8 cellular contexts compared by ENCODE assay signal in genomic region chr19:58380037-58380735, GRCh38. TPM values are rescaled to one million over a fixed set of nuclear protein-coding genes. Genes with fewer than 3 reads are reported as not detected.
DNase-seq lines count a peak whose midpoint lies in the region; ATAC-seq, FAIRE-seq and TF ChIP-seq lines count a peak whose summit lies in the region.

No MANE protein-coding gene starts in this region.

- TF ChIP-seq POLR2A in K562 (conservative IDR thresholded peaks at IDR 0.05) (no peak), erythroblast (IDR thresholded peaks at IDR 0.05; ENCODE audit: low read length) (no peak)

- TF ChIP-seq EP300 in K562 (IDR thresholded peaks at IDR 0.05; ENCODE audit: low read length) = no peak

- TF ChIP-seq RAD21 in K562 (CRISPR knock-in tag; conservative IDR thresholded peaks at IDR 0.05 in 1 of 2, IDR thresholded peaks at IDR 0.05 in 1 of 2) = peak in 1 of 2 experiments; percentile 23; a peak in 1 of 4 replicates

- H2AFZ ChIP-seq in K562 (ENCODE audit: low read depth, low read length) = peak overlapping the region; percentile 88

- H3K27me3 ChIP-seq in K562 (ENCODE audit: control insufficient read depth in 2 of 2, insufficient read depth in 2 of 2, low read length in 2 of 2) = no peaks in the 10 kb centered on the region

- POLR2A ChIA-PET in K562 (lab: Yijun Ruan, JAX) = interaction anchor here (0.6 to 1.8 kb wide), 4 partner anchors 16 to 131 kb away, joined by 3 to 13 read pairs (median 5); partner anchors contain the start of gene ZNF497

- intact Hi-C loops in K562 (cut with micrococcal nuclease) = loop anchor here (2.0 kb wide), 1 partner anchor 17 kb away; the partner anchor contains the start of gene ZNF497

- H3K4me3 ChIP-seq in AG09309 (ENCODE audit: control insufficient read depth, low read depth, low read length) (peak overlapping the region; percentile 59), K562 (peak overlapping the region; percentile 61), urinary bladder (ENCODE audit: low read depth, low read length) (peak overlapping the region; percentile 67)

- H3K27ac ChIP-seq in K562 (ENCODE audit: extremely low read depth, low read depth, low read length) = peak overlapping the region; percentile 88
- H3K27ac ChIP-seq in urinary bladder (ENCODE audit: low read depth) = peak overlapping the region; percentile 70

- peak overlapping the region; percentile 96 for H3K4me3 Mint-ChIP-seq in HFFc6

- H3K9me1 ChIP-seq in K562 (ENCODE audit: control insufficient read depth, insufficient read depth, low read length) = no peaks in the 10 kb centered on the region

- in situ Hi-C loops in K562 (cut with MboI) = no loop called here

- H3K79me2 ChIP-seq in K562 (ENCODE audit: control insufficient read depth, insufficient read depth, low read length) = peaks cover 16% of the 10 kb centered on the region; the same call in 2 of the 3 replicates

- peak overlapping the region; percentile 99 for H3K4me2 ChIP-seq in K562 (ENCODE audit: insufficient read depth, low read length)

- TF ChIP-seq CTCF in AG09309 (IDR thresholded peaks at IDR 0.05; ENCODE audit: control insufficient read depth, insufficient read depth, low read depth, low read length, missing control alignments) (no peak), HFFc6 (IDR thresholded peaks at IDR 0.05) (no peak), K562 (IDR thresholded peaks at IDR 0.05 in 2 of 3, conservative IDR thresholded peaks at IDR 0.05 in 1 of 3; ENCODE audit: insufficient read depth in 2 of 3, low read depth in 1 of 3, low read length in 3 of 3) (0 out of 6 replicates have a peak, but pooled peaks of 2 of the 3 experiments have one; percentile 7)

- H3K36me3 Mint-ChIP-seq in HFFc6 (ENCODE audit: low read depth) = no peaks in the 10 kb centered on the region

- H3K4me1 ChIP-seq in K562 (replicated peaks in 1 of 2; ENCODE audit: control insufficient read depth in 2 of 2, insufficient read depth in 2 of 2, low read length in 2 of 2) (peaks cover 13 to 40% of the 10 kb centered on the region in 2 experiments; a peak in 4 of 5 replicates), urinary bladder (ENCODE audit: insufficient read depth) (no peaks in the 10 kb centered on the region)

- H3K36me3 ChIP-seq in K562 (ENCODE audit: control insufficient read depth, insufficient read depth, low read length) = no peaks in the 10 kb centered on the region
- H3K36me3 ChIP-seq in urinary bladder (ENCODE audit: insufficient read depth) = no peaks in the 10 kb centered on the region

- ATAC-seq in K562 = peak; percentile 5

- peak overlapping the region; percentile 92 for H3K27ac Mint-ChIP-seq in HFFc6

- no peak for DNase-seq in AG09309 (ENCODE audit: low read depth)
- no peak for DNase-seq in HFFc6
- peak in 1 of 4 experiments; percentile 16 for DNase-seq in K562 (ENCODE audit: extremely low read depth in 1 of 4, low spot score in 3 of 4)
- DNase-seq in medulla oblongata (ENCODE audit: extremely low spot score) = peak; percentile 27
- no peak for DNase-seq in inferior parietal cortex (ENCODE audit: extremely low spot score)
- no peak for DNase-seq in erythroblast (lab: John Stamatoyannopoulos, UW)
- DNase-seq in activated CD4-positive, CD25-positive, alpha-beta regulatory T cell treated with anti-CD3 and anti-CD28 coated beads, Interleukin-2, amount 50 U/mL, for 72 hours = no peak

- H3K9ac ChIP-seq in K562 (ENCODE audit: insufficient read depth in 1 of 2, low read depth in 2 of 2, low read length in 2 of 2) = peak overlapping the region; percentile 77 to 93

- H3K27me3 Mint-ChIP-seq in HFFc6 (ENCODE audit: insufficient read depth) = no peaks in the 10 kb centered on the region; the same call in 1 of the 2 replicates

- H3K4me1 Mint-ChIP-seq in HFFc6 (ENCODE audit: low read depth) = peaks cover 19% of the 10 kb centered on the region

- CTCF ChIA-PET in K562 (lab: Yijun Ruan, JAX; ENCODE audit: low intra/inter-chr PET ratio) = no interaction called here

- no peaks in the 10 kb centered on the region for H3K9me3 ChIP-seq in K562 (replicated peaks; ENCODE audit: control insufficient read depth, insufficient read depth, low read depth, low read length)

- H4K20me1 ChIP-seq in K562 (replicated peaks; ENCODE audit: control insufficient read depth, insufficient read depth, low read length) = no peaks in the 10 kb centered on the region

- peak; percentile 75 for FAIRE-seq in K562 (lab: Jason Lieb, UNC)

- WGBS in K562 (ENCODE audit: insufficient coverage, low coverage, missing lambda C conversion rate) = 2% methylated on average over 19 of the region's 30 CpGs
- WGBS in urinary bladder = 5% methylated on average over 30 of the region's 30 CpGs

- BruUV-seq in K562 (replicated peaks; lab: Mats Ljungman, UMichigan) = TSS peak; percentile 52

- no peaks in the 10 kb centered on the region for H3K9me3 Mint-ChIP-seq in HFFc6

RNA-seq across cellular contexts. Expression of gene ZNF837, which starts 0.6 kb away (rescaled TPM):
- total RNA-seq in HFFc6 (2021; fragmentation: NEBNext Ultra II Directional; extraction: Animal tissue kit (Norgen Biotek cat#: 25700)) = 1 to 10 TPM in 2 of 6 experiments, under 1 TPM in 4; 0.63 to 1.3 (median 0.75) TPM
- total RNA-seq in K562 (2011; cell fraction: chromatin; rRNA removed; ENCODE audit: low replicate concordance) = 1.00 TPM in 1 of 2 replicates, not detected in the other
- total RNA-seq in K562 (2011; cell fraction: nucleolus; rRNA removed) = 0.83 and 1.1 TPM in 2 replicates
- 0.31 and 0.37 TPM in 2 replicates for total RNA-seq in K562 (2011; cell fraction: nucleoplasm; rRNA removed)
- total RNA-seq in K562 (2014; rRNA removed) (1.8 and 2.1 TPM in 2 replicates), K562 (2014; rRNA removed; fragmentation: Illumina TruSeq; extraction: Trizol) (not detected in 2 replicates), K562 (2015; rRNA removed; fragmentation: Illumina TruSeq; extraction: Trizol) (0.11 TPM in 2 replicates), K562 (2021) (0.54 and 1.2 TPM in 2 replicates), urinary bladder (1.5 TPM)
- polyA plus RNA-seq in K562 (2011; rRNA removed) (0.21 and 0.28 TPM in 2 replicates), K562 (2014; fragmentation: Illumina TruSeq; extraction: Trizol) (0.10 TPM in 1 of 2 replicates, not detected in the other), K562 (2014; fragmentation: Nextera tagmentation; extraction: Ambion mirVana) (not detected), K562 (2014; rRNA removed) (0.57 and 0.73 TPM in 2 replicates), urinary bladder (1.6 TPM)
- polyA plus RNA-seq in K562 (2011; cell fraction: cytosol; rRNA removed) = 0.55 and 3.2 TPM in 2 replicates
- 0.62 and 1.3 TPM in 2 replicates for polyA plus RNA-seq in K562 (2011; cell fraction: nucleus; rRNA removed)
- 0.43 and 1.1 TPM in 2 replicates for polyA plus RNA-seq in K562 (2012)
- polyA minus RNA-seq in K562 (2011; rRNA and poly(A)+ RNA removed) = not detected in 2 replicates
- polyA minus RNA-seq in K562 (2011; cell fraction: cytosol; rRNA and poly(A)+ RNA removed) = 0.67 and 1.1 TPM in 2 replicates
- 0.44 and 0.54 TPM in 2 replicates for polyA minus RNA-seq in K562 (2011; cell fraction: nucleus; rRNA and poly(A)+ RNA removed)

RNA-seq across cellular contexts. Expression of gene RPS5, which starts 6.9 kb away (rescaled TPM):
- 1,000 to 10,000 TPM in 4 of 6 experiments, 100 to 1,000 TPM in 2; 958 to 1,072 (median 1,017) TPM for total RNA-seq in HFFc6 (2021; fragmentation: NEBNext Ultra II Directional; extraction: Animal tissue kit (Norgen Biotek cat#: 25700))
- 345 and 934 TPM in 2 replicates for total RNA-seq in K562 (2011; cell fraction: chromatin; rRNA removed; ENCODE audit: low replicate concordance)
- total RNA-seq in K562 (2011; cell fraction: nucleolus; rRNA removed) = 1,499 and 1,711 TPM in 2 replicates
- 1,436 and 2,256 TPM in 2 replicates for total RNA-seq in K562 (2011; cell fraction: nucleoplasm; rRNA removed)
- 3,570 and 3,842 TPM in 2 replicates for total RNA-seq in K562 (2014; rRNA removed)
- 800 and 1,228 TPM in 2 replicates for total RNA-seq in K562 (2014; rRNA removed; fragmentation: Illumina TruSeq; extraction: Trizol)
- total RNA-seq in K562 (2015; rRNA removed; fragmentation: Illumina TruSeq; extraction: Trizol) = 1,556 and 1,583 TPM in 2 replicates
- 2,248 and 2,336 TPM in 2 replicates for total RNA-seq in K562 (2021)
- 3,238 and 3,879 TPM in 2 replicates for polyA plus RNA-seq in K562 (2011; rRNA removed)
- polyA plus RNA-seq in K562 (2011; cell fraction: cytosol; rRNA removed) = 6,312 and 9,379 TPM in 2 replicates
- polyA plus RNA-seq in K562 (2011; cell fraction: nucleus; rRNA removed) = 1,727 and 2,219 TPM in 2 replicates
- polyA plus RNA-seq in K562 (2012) = 2,682 and 3,255 TPM in 2 replicates
- polyA plus RNA-seq in K562 (2014; fragmentation: Illumina TruSeq; extraction: Trizol) = 1,865 and 2,679 TPM in 2 replicates
- 1,000 to 10,000 TPM; 2,484 to 2,751 TPM for polyA plus RNA-seq in K562 (2014; fragmentation: Nextera tagmentation; extraction: Ambion mirVana)
- polyA plus RNA-seq in K562 (2014; rRNA removed) = 3,494 and 3,885 TPM in 2 replicates
- 2,086 and 2,630 TPM in 2 replicates for polyA minus RNA-seq in K562 (2011; rRNA and poly(A)+ RNA removed)
- polyA minus RNA-seq in K562 (2011; cell fraction: cytosol; rRNA and poly(A)+ RNA removed) = 1,081 and 1,118 TPM in 2 replicates
- polyA minus RNA-seq in K562 (2011; cell fraction: nucleus; rRNA and poly(A)+ RNA removed) = 377 and 605 TPM in 2 replicates
- total RNA-seq in urinary bladder = 1,214 TPM
- polyA plus RNA-seq in urinary bladder = 1,879 TPM

RNA-seq across cellular contexts. Expression of gene RNF225, which starts 15.3 kb away (rescaled TPM):
- total RNA-seq in HFFc6 (2021; fragmentation: NEBNext Ultra II Directional; extraction: Animal tissue kit (Norgen Biotek cat#: 25700)) = under 1 TPM in 2 of 6 experiments, not detected in 4; 0.26 to 0.39 TPM
- total RNA-seq in K562 (2011; cell fraction: chromatin; rRNA removed; ENCODE audit: low replicate concordance) = 0.46 and 1.3 TPM in 2 replicates
- 3.0 and 3.7 TPM in 2 replicates for total RNA-seq in K562 (2011; cell fraction: nucleolus; rRNA removed)
- total RNA-seq in K562 (2011; cell fraction: nucleoplasm; rRNA removed) = 1.4 TPM in 1 of 2 replicates, not detected in the other
- total RNA-seq in K562 (2014; rRNA removed) (0.37 TPM in 1 of 2 replicates, not detected in the other), K562 (2014; rRNA removed; fragmentation: Illumina TruSeq; extraction: Trizol) (not detected in 2 replicates), K562 (2015; rRNA removed; fragmentation: Illumina TruSeq; extraction: Trizol) (not detected in 2 replicates), K562 (2021) (0.31 and 0.33 TPM in 2 replicates), urinary bladder (not detected)
- polyA plus RNA-seq in K562 (2011; rRNA removed) (not detected in 2 replicates), K562 (2014; fragmentation: Illumina TruSeq; extraction: Trizol) (not detected in 2 replicates), K562 (2014; fragmentation: Nextera tagmentation; extraction: Ambion mirVana) (not detected), K562 (2014; rRNA removed) (not detected in 2 replicates), urinary bladder (0.11 TPM)
- polyA plus RNA-seq in K562 (2011; cell fraction: cytosol; rRNA removed) = not detected in 2 replicates
- polyA plus RNA-seq in K562 (2011; cell fraction: nucleus; rRNA removed) = 0.11 and 0.23 TPM in 2 replicates
- not detected in 2 replicates for polyA plus RNA-seq in K562 (2012)
- polyA minus RNA-seq in K562 (2011; rRNA and poly(A)+ RNA removed) = not detected in 2 replicates
- not detected in 2 replicates for polyA minus RNA-seq in K562 (2011; cell fraction: cytosol; rRNA and poly(A)+ RNA removed)
- polyA minus RNA-seq in K562 (2011; cell fraction: nucleus; rRNA and poly(A)+ RNA removed) = 1.3 and 1.6 TPM in 2 replicates

RNA-seq across cellular contexts. Expression of gene ZNF497, which starts 17.6 kb away (rescaled TPM):
- total RNA-seq in HFFc6 (2021; fragmentation: NEBNext Ultra II Directional; extraction: Animal tissue kit (Norgen Biotek cat#: 25700)) = under 1 TPM; 0.16 to 0.35 (median 0.27) TPM
- total RNA-seq in K562 (2011; cell fraction: chromatin; rRNA removed; ENCODE audit: low replicate concordance) = 4.1 and 7.1 TPM in 2 replicates
- 3.7 and 6.0 TPM in 2 replicates for total RNA-seq in K562 (2011; cell fraction: nucleolus; rRNA removed)
- 1.8 and 2.1 TPM in 2 replicates for total RNA-seq in K562 (2011; cell fraction: nucleoplasm; rRNA removed)
- total RNA-seq in K562 (2014; rRNA removed) = 0.45 and 0.98 TPM in 2 replicates
- total RNA-seq in K562 (2014; rRNA removed; fragmentation: Illumina TruSeq; extraction: Trizol) = 0.22 and 0.29 TPM in 2 replicates
- 0.43 and 0.57 TPM in 2 replicates for total RNA-seq in K562 (2015; rRNA removed; fragmentation: Illumina TruSeq; extraction: Trizol)
- total RNA-seq in K562 (2021) = 0.89 and 0.96 TPM in 2 replicates
- 0.96 and 0.98 TPM in 2 replicates for polyA plus RNA-seq in K562 (2011; rRNA removed)
- polyA plus RNA-seq in K562 (2011; cell fraction: cytosol; rRNA removed) = 0.81 and 2.7 TPM in 2 replicates
- 3.2 and 8.8 TPM in 2 replicates for polyA plus RNA-seq in K562 (2011; cell fraction: nucleus; rRNA removed)
- polyA plus RNA-seq in K562 (2012) = 1.0 and 2.0 TPM in 2 replicates
- polyA plus RNA-seq in K562 (2014; fragmentation: Illumina TruSeq; extraction: Trizol) = 0.24 and 0.36 TPM in 2 replicates
- under 1 TPM in 1 of 2 experiments, not detected in 1; 0.06 TPM for polyA plus RNA-seq in K562 (2014; fragmentation: Nextera tagmentation; extraction: Ambion mirVana)
- 0.56 and 0.63 TPM in 2 replicates for polyA plus RNA-seq in K562 (2014; rRNA removed)
- polyA minus RNA-seq in K562 (2011; rRNA and poly(A)+ RNA removed) = 0.74 and 0.93 TPM in 2 replicates
- polyA minus RNA-seq in K562 (2011; cell fraction: cytosol; rRNA and poly(A)+ RNA removed) = 0.57 and 0.82 TPM in 2 replicates
- polyA minus RNA-seq in K562 (2011; cell fraction: nucleus; rRNA and poly(A)+ RNA removed) = 1.5 and 2.1 TPM in 2 replicates
- total RNA-seq in urinary bladder = 2.1 TPM
- polyA plus RNA-seq in urinary bladder = 0.73 TPM

RNA-seq across cellular contexts. Expression of gene A1BG, which starts 26.9 kb away (rescaled TPM):
- 10 to 100 TPM; 21.2 to 36.9 (median 25.4) TPM for total RNA-seq in HFFc6 (2021; fragmentation: NEBNext Ultra II Directional; extraction: Animal tissue kit (Norgen Biotek cat#: 25700))
- total RNA-seq in K562 (2011; cell fraction: chromatin; rRNA removed; ENCODE audit: low replicate concordance) = 2.7 and 6.5 TPM in 2 replicates
- total RNA-seq in K562 (2011; cell fraction: nucleolus; rRNA removed) = 3.0 and 4.8 TPM in 2 replicates
- total RNA-seq in K562 (2011; cell fraction: nucleoplasm; rRNA removed) = 4.9 and 5.3 TPM in 2 replicates
- total RNA-seq in K562 (2014; rRNA removed) (19.8 and 24.6 TPM in 2 replicates), K562 (2014; rRNA removed; fragmentation: Illumina TruSeq; extraction: Trizol) (0.76 and 0.96 TPM in 2 replicates), K562 (2015; rRNA removed; fragmentation: Illumina TruSeq; extraction: Trizol) (3.1 and 3.6 TPM in 2 replicates), K562 (2021) (11.8 and 12.1 TPM in 2 replicates), urinary bladder (0.69 TPM)
- polyA plus RNA-seq in K562 (2011; rRNA removed) (2.6 and 5.7 TPM in 2 replicates), K562 (2014; fragmentation: Illumina TruSeq; extraction: Trizol) (0.10 and 1.5 TPM in 2 replicates), K562 (2014; fragmentation: Nextera tagmentation; extraction: Ambion mirVana) (1 to 10 TPM; 1.2 to 2.4 TPM), K562 (2014; rRNA removed) (14.0 and 15.9 TPM in 2 replicates), urinary bladder (19.3 TPM)
- 14.5 and 55.0 TPM in 2 replicates for polyA plus RNA-seq in K562 (2011; cell fraction: cytosol; rRNA removed)
- polyA plus RNA-seq in K562 (2011; cell fraction: nucleus; rRNA removed) = 4.9 and 5.4 TPM in 2 replicates
- polyA plus RNA-seq in K562 (2012) = 12.0 and 15.2 TPM in 2 replicates
- polyA minus RNA-seq in K562 (2011; rRNA and poly(A)+ RNA removed) = 0.51 and 0.56 TPM in 2 replicates
- 0.48 and 3.5 TPM in 2 replicates for polyA minus RNA-seq in K562 (2011; cell fraction: cytosol; rRNA and poly(A)+ RNA removed)
- polyA minus RNA-seq in K562 (2011; cell fraction: nucleus; rRNA and poly(A)+ RNA removed) = 1.3 and 1.6 TPM in 2 replicates

Comparison
In these comparisons a context has a peak if more than half of its experiments do, and no peak if none do; other contexts are left out.
1. CTCF ChIP-seq: peak in K562 (2 of 3); none in AG09309 (single experiment) and HFFc6 (single experiment).
2. Peak in every context shown above with its lines, with median percentiles within 50 percentile points of each other: H3K4me3 ChIP-seq.